Comparison of ENCODE assay signal across 2 cellular contexts in genomic region chr15:93333826-93334225, GRCh38.
TF ChIP-seq lines count a peak whose summit lies in the region.

No MANE protein-coding gene starts in this region.

TF ChIP-seq in GM23338, 12 proteins besides CTCF, POLR2A, EP300 and RAD21 (continued from another document):
- TF ChIP-seq REST (IDR thresholded peaks at IDR 0.05; ENCODE audit: unreplicated experiment) (no peak), ZNF331 (CRISPR knock-in tag; IDR thresholded peaks at IDR 0.05; ENCODE audit: low read depth) (no peak), JUNB (IDR thresholded peaks at IDR 0.05; ENCODE audit: unreplicated experiment) (no peak)

TF ChIP-seq in H1, 55 proteins besides CTCF, POLR2A, EP300 and RAD21:
- TF ChIP-seq CHD7 (IDR thresholded peaks at IDR 0.05; ENCODE audit: insufficient replicate concordance, low read length) (no peak), CHD1 (IDR thresholded peaks at IDR 0.05; ENCODE audit: low read depth, low read length) (no peak), EZH2 (IDR thresholded peaks at IDR 0.05; ENCODE audit: low read depth, low read length, severe bottlenecking) (peak; percentile 32)
